8 cellular contexts compared by ENCODE assay signal in the genomic region with DNA sequence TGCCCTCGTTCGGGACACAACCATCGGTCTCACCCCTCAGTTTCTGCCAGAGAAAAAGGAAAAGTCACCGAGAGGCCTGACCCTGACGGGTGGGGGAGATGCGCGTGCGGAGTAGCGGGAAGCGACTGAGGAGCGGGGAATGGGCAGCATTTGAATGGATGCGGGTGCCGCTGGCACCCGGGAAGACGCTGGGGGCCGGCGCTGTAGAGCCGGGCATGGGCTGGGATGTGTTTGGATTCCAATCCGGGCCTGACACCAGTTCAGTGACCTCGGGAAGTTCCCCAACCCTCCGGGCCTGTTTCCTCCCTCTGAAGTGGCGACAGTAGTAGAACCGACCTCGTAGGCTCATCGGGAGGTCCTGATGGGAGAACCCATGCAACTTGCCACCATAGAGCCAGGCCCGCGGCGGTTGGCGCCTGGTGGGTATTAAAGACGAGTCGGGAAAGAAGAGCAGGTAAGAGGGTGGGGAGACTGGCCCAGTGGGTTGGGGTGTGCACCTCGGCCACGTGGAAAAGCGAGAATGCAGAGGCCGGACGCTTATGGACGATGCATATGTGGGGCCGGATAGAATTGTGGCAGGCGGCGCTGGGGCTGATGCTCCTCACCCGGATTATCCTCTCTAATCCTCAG. TPM values are rescaled to one million over a fixed set of nuclear protein-coding genes. Genes with fewer than 3 reads are reported as not detected.
DNase-seq lines count a peak whose midpoint lies in the region; ATAC-seq and TF ChIP-seq lines count a peak whose summit lies in the region.

No MANE protein-coding gene starts in this region.

- no peaks in the 10 kb centered on the region for H3K9me3 Mint-ChIP-seq in CD4-positive, alpha-beta T cell
- H3K9me3 Mint-ChIP-seq in activated naive CD4-positive, alpha-beta T cell treated with anti-CD3 and anti-CD28 coated beads, Interleukin-2, amount 50 U/mL, for 24 hours: no peaks in the 10 kb centered on the region

- H3K9me3 ChIP-seq in CD4-positive, alpha-beta T cell (ENCODE audit: control insufficient read depth, low read length): no peaks in the 10 kb centered on the region
- H3K9me3 ChIP-seq in right atrium auricular region: no peaks in the 10 kb centered on the region
- H3K9me3 ChIP-seq in gastrocnemius medialis: no peaks in the 10 kb centered on the region

- H3K4me1 ChIP-seq in right atrium auricular region (peaks cover 0 to 38% of the 10 kb centered on the region in 2 donors), gastrocnemius medialis (peaks cover 37 to 47% of the 10 kb centered on the region in 2 donors)

- no peaks in the 10 kb centered on the region for H3K27me3 Mint-ChIP-seq in CD4-positive, alpha-beta T cell
- no peaks in the 10 kb centered on the region for H3K27me3 Mint-ChIP-seq in activated naive CD4-positive, alpha-beta T cell treated with anti-CD3 and anti-CD28 coated beads, Interleukin-2, amount 50 U/mL, for 24 hours

- CTCF ChIA-PET in CD4-positive, alpha-beta T cell (lab: Charles Lee): interaction anchor here (2.7 kb wide), 1 partner anchor 116 kb away, joined by 20 read pairs; the partner anchor contains the start of gene LRIG2

- peaks cover 23% of the 10 kb centered on the region for H3K36me3 Mint-ChIP-seq in CD4-positive, alpha-beta T cell (ENCODE audit: low read depth)
- peaks cover 16% of the 10 kb centered on the region for H3K36me3 Mint-ChIP-seq in activated naive CD4-positive, alpha-beta T cell treated with anti-CD3 and anti-CD28 coated beads, Interleukin-2, amount 50 U/mL, for 24 hours

- H3K27me3 ChIP-seq in CD4-positive, alpha-beta T cell (ENCODE audit: control insufficient read depth, insufficient read depth, low read length): no peaks in the 10 kb centered on the region
- H3K27me3 ChIP-seq in right atrium auricular region: no peaks in the 10 kb centered on the region
- H3K27me3 ChIP-seq in gastrocnemius medialis: no peaks in the 10 kb centered on the region

- peak; percentile 13 for ATAC-seq in CD4-positive, alpha-beta T cell (ENCODE audit: poor library complexity)
- ATAC-seq in GM21723 (IDR thresholded peaks at IDR 0.05; ENCODE audit: unreplicated experiment) (peak; percentile 8), gastrocnemius medialis (peak; percentile 18 to 19)

- peak overlapping the region; percentile 80 for H3K27ac ChIP-seq in CD4-positive, alpha-beta T cell (ENCODE audit: low read depth, low read length)
- H3K27ac ChIP-seq in right atrium auricular region (peak overlapping the region; percentile 93 to 99), gastrocnemius medialis (peak overlapping the region; percentile 93 to 100 (median 96))

- peaks cover 62% of the 10 kb centered on the region for H3K4me1 Mint-ChIP-seq in CD4-positive, alpha-beta T cell (ENCODE audit: low read depth)
- peaks cover 55% of the 10 kb centered on the region for H3K4me1 Mint-ChIP-seq in activated naive CD4-positive, alpha-beta T cell treated with anti-CD3 and anti-CD28 coated beads, Interleukin-2, amount 50 U/mL, for 24 hours

- TF ChIP-seq CTCF in CD4-positive, alpha-beta T cell (IDR thresholded peaks at IDR 0.05): peak; percentile 8
- TF ChIP-seq CTCF in right atrium auricular region (IDR thresholded peaks at IDR 0.05) (no peak), gastrocnemius medialis (IDR thresholded peaks at IDR 0.05 in 4 of 5, conservative IDR thresholded peaks at IDR 0.05 in 1 of 5) (no peak)

- H3K36me3 ChIP-seq in right atrium auricular region: peaks cover 12% of the 10 kb centered on the region
- peaks cover 0 to under 1% of the 10 kb centered on the region in 2 donors for H3K36me3 ChIP-seq in gastrocnemius medialis

- in situ Hi-C loops in gastrocnemius medialis (cut with MboI; ENCODE audit: low sequenced_read_pairs in 4 of 4): loop anchor here in 1 of 4 donors (5.0 kb wide), 1 partner anchor 36 kb away; no protein-coding TSS in a partner anchor

- POLR2A ChIA-PET in CD4-positive, alpha-beta T cell (lab: Charles Lee): interaction anchor here (0.6 to 1.3 kb wide), 15 partner anchors 8 to 1801 kb away, joined by 3 to 15 read pairs (median 4); partner anchors contain the start of genes CAPZA1, CSDE1, LRIG2 and MOV10

- H3K4me3 ChIP-seq in right atrium auricular region (peak overlapping the region; percentile 71 to 81), gastrocnemius medialis (peak overlapping the region; percentile 74 to 96 (median 80))

- peak overlapping the region; percentile 76 for H3K27ac Mint-ChIP-seq in CD4-positive, alpha-beta T cell
- peak overlapping the region; percentile 99 for H3K27ac Mint-ChIP-seq in activated naive CD4-positive, alpha-beta T cell treated with anti-CD3 and anti-CD28 coated beads, Interleukin-2, amount 50 U/mL, for 24 hours

- no peak for TF ChIP-seq POLR2A in gastrocnemius medialis (IDR thresholded peaks at IDR 0.05)

- intact Hi-C loops in CD4-positive, alpha-beta T cell (cut with DNase I, micrococcal nuclease): loop anchor here (2.0 to 10.0 kb wide), 10 partner anchors 74 to 1558 kb away; partner anchors contain the start of genes LRIG2 (in 2 of the 2), RSBN1 (in 2 of the 2), CAPZA1 (in 1 of the 2) and CTTNBP2NL (in 1 of the 2)
- intact Hi-C loops in gastrocnemius medialis (cut with DNase I; ENCODE audit: low total_unique reads): loop anchor here (1.0 to 10.0 kb wide), 5 partner anchors 28 to 1798 kb away; partner anchors contain the start of genes CSDE1 and LRIG2

- DNase-seq in CD4-positive, alpha-beta T cell: peak in 9 of 10 experiments; percentile 0 to 50 (median 18)
- DNase-seq in NCI-H524 (lab: John Stamatoyannopoulos, UW) (peak; percentile 48 to 72), right atrium auricular region (ENCODE audit: low spot score) (peak; percentile 67), gastrocnemius medialis (peak; percentile 10 to 40), mesenteric fat pad (ENCODE audit: low spot score) (no peak), AG20443 (ENCODE audit: low spot score) (no peak)

- peak overlapping the region; percentile 98 for H3K4me3 Mint-ChIP-seq in CD4-positive, alpha-beta T cell
- peak overlapping the region; percentile 87 for H3K4me3 Mint-ChIP-seq in activated naive CD4-positive, alpha-beta T cell treated with anti-CD3 and anti-CD28 coated beads, Interleukin-2, amount 50 U/mL, for 24 hours

RNA-seq across cellular contexts. Expression of gene SLC16A1, which starts 0.6 kb away (rescaled TPM):
- 10 to 100 TPM; 22.9 to 26.6 TPM for total RNA-seq in CD4-positive, alpha-beta T cell
- total RNA-seq in right atrium auricular region (10 to 100 TPM; 69.0 to 88.3 TPM), gastrocnemius medialis (10 to 100 TPM; 26.5 to 41.6 (median 36.2) TPM), mesenteric fat pad (52.9 TPM)

Comparison
In these comparisons a context has a peak if more than half of its experiments do, and no peak if none do; other contexts are left out.
1. DNase-seq: peak in CD4-positive, alpha-beta T cell (9 of 10), NCI-H524 (2 of 2), right atrium auricular region (single experiment) and gastrocnemius medialis (2 of 2); none in mesenteric fat pad (single experiment) and AG20443 (single experiment).
2. Peak in every context shown above with its lines, with median percentiles within 50 percentile points of each other: ATAC-seq and H3K27ac ChIP-seq.